In genomic region chr15:78104119-78104479, GRCh38 we compare ENCODE assay signal across 15 cellular contexts. TPM values are rescaled to one million over a fixed set of nuclear protein-coding genes. Genes with fewer than 3 reads are reported as not detected.
A peak's percentile ranks its signal among the peaks of the same experiment; 100 is the strongest.
DNase-seq lines count a peak whose midpoint lies in the region; ATAC-seq and TF ChIP-seq lines count a peak whose summit lies in the region.
"Had no signal": no experiment of that assay in that cellular context is flagged by ENCODE, and none has a peak within 500 bp of the region (broad histone marks: within the 10 kb centered on the region; RNA-seq: fewer than 3 reads in every experiment).

No MANE protein-coding gene starts in this region.

- H3K18ac ChIP-seq in trophoblast cell (ENCODE audit: low read length), result no peak overlapping the region

- peak overlapping the region; percentile 81 for H3K4me3 Mint-ChIP-seq in T-helper 1 cell treated with Interleukin-12 subunit alpha and Interleukin-12 subunit beta and Interleukin-4 antibody, amounts not matched to agents 30 μg/mL and 1 μg/mL, for 36 hours
- H3K4me3 Mint-ChIP-seq in activated CD8-positive, alpha-beta T cell treated with anti-CD3 and anti-CD28 coated beads, Interleukin-2, amount 10 ng/mL, durations not matched to agents 7 days and 5 days, result peak overlapping the region; percentile 67
- H3K4me3 Mint-ChIP-seq: activated B cell treated with CpG ODN at 0.5 μM for 24 hours had no signal

- no peaks in the 10 kb centered on the region for H3K9me3 Mint-ChIP-seq in T-helper 1 cell treated with Interleukin-12 subunit alpha and Interleukin-12 subunit beta and Interleukin-4 antibody, amounts not matched to agents 30 μg/mL and 1 μg/mL, for 36 hours
- H3K9me3 Mint-ChIP-seq in activated CD8-positive, alpha-beta T cell treated with anti-CD3 and anti-CD28 coated beads, Interleukin-2, amount 10 ng/mL, durations not matched to agents 7 days and 5 days (ENCODE audit: insufficient read depth), result no peaks in the 10 kb centered on the region
- H3K9me3 Mint-ChIP-seq: activated B cell treated with CpG ODN at 0.5 μM for 24 hours had no signal

- peaks cover 9% of the 10 kb centered on the region for H3K79me2 ChIP-seq in trophoblast cell (ENCODE audit: control insufficient read depth, insufficient read depth, low read length, poor library complexity)

- WGBS in trophoblast cell (ENCODE audit: extremely low coverage, insufficient coverage, insufficient read length), result no CpG with 5 or more reads among the region's 4 CpGs
- 92 to 95% methylated on average over 4 of the region's 4 CpGs for WGBS in thyroid gland, 2 donors

- no peak for DNase-seq in T-helper 1 cell
- no peak for DNase-seq in activated CD8-positive, alpha-beta T cell treated with anti-CD3 and anti-CD28 coated beads, Interleukin-2, amount 10 ng/mL, durations not matched to agents 7 days and 5 days
- peak; percentile 70 to 72 for DNase-seq in trophoblast cell
- DNase-seq in thyroid gland, result no peak
- no peak for DNase-seq in head of caudate nucleus
- no peak for DNase-seq in NCI-H1417 (lab: John Stamatoyannopoulos, UW)
- DNase-seq: activated B cell treated with CpG ODN at 0.5 μM for 24 hours, NCI-H1105, NCI-H526 treated with DMSO at 0.1 percent for 48 hours, right cardiac atrium had no signal

- H3K4me1 Mint-ChIP-seq in T-helper 1 cell treated with Interleukin-12 subunit alpha and Interleukin-12 subunit beta and Interleukin-4 antibody, amounts not matched to agents 30 μg/mL and 1 μg/mL, for 36 hours (ENCODE audit: low read depth), result peaks cover 66% of the 10 kb centered on the region
- H3K4me1 Mint-ChIP-seq in activated CD8-positive, alpha-beta T cell treated with anti-CD3 and anti-CD28 coated beads, Interleukin-2, amount 10 ng/mL, durations not matched to agents 7 days and 5 days (ENCODE audit: low read depth), result peaks cover 89% of the 10 kb centered on the region
- H3K4me1 Mint-ChIP-seq: activated B cell treated with CpG ODN at 0.5 μM for 24 hours had no signal

- H3K36me3 Mint-ChIP-seq in T-helper 1 cell treated with Interleukin-12 subunit alpha and Interleukin-12 subunit beta and Interleukin-4 antibody, amounts not matched to agents 30 μg/mL and 1 μg/mL, for 36 hours (ENCODE audit: low read depth), result no peaks in the 10 kb centered on the region
- H3K36me3 Mint-ChIP-seq in activated CD8-positive, alpha-beta T cell treated with anti-CD3 and anti-CD28 coated beads, Interleukin-2, amount 10 ng/mL, durations not matched to agents 7 days and 5 days (ENCODE audit: low read depth), result no peaks in the 10 kb centered on the region

- no peak overlapping the region for H4K8ac ChIP-seq in trophoblast cell (ENCODE audit: low read depth, low read length)

- no peak overlapping the region for H3K23ac ChIP-seq in trophoblast cell (ENCODE audit: low read length)

- no peak for TF ChIP-seq CTCF in thyroid gland (IDR thresholded peaks at IDR 0.05)

- CTCF ChIA-PET in activated CD8-positive, alpha-beta T cell treated with anti-CD3 and anti-CD28 coated beads, Interleukin-2, amount 10 ng/mL, durations not matched to agents 7 days and 5 days (lab: Charles Lee), result interaction anchor here (1.1 to 3.3 kb wide), 9 partner anchors 10 to 145 kb away, joined by 3 to 17 read pairs (median 5); no protein-coding TSS in a partner anchor

- peak overlapping the region; percentile 92 for H3K27ac Mint-ChIP-seq in T-helper 1 cell treated with Interleukin-12 subunit alpha and Interleukin-12 subunit beta and Interleukin-4 antibody, amounts not matched to agents 30 μg/mL and 1 μg/mL, for 36 hours
- H3K27ac Mint-ChIP-seq in activated CD8-positive, alpha-beta T cell treated with anti-CD3 and anti-CD28 coated beads, Interleukin-2, amount 10 ng/mL, durations not matched to agents 7 days and 5 days, result peak overlapping the region; percentile 96
- H3K27ac Mint-ChIP-seq: activated B cell treated with CpG ODN at 0.5 μM for 24 hours had no signal

- H3K27me3 Mint-ChIP-seq in T-helper 1 cell treated with Interleukin-12 subunit alpha and Interleukin-12 subunit beta and Interleukin-4 antibody, amounts not matched to agents 30 μg/mL and 1 μg/mL, for 36 hours (ENCODE audit: low read depth), result no peaks in the 10 kb centered on the region
- no peaks in the 10 kb centered on the region for H3K27me3 Mint-ChIP-seq in activated CD8-positive, alpha-beta T cell treated with anti-CD3 and anti-CD28 coated beads, Interleukin-2, amount 10 ng/mL, durations not matched to agents 7 days and 5 days (ENCODE audit: low read depth)
- H3K27me3 Mint-ChIP-seq: activated B cell treated with CpG ODN at 0.5 μM for 24 hours had no signal

- H3K36me3 ChIP-seq in trophoblast cell (ENCODE audit: control insufficient read depth in 1 of 2, insufficient read depth in 2 of 2, low read length in 2 of 2), result no peaks in the 10 kb centered on the region
- H3K36me3 ChIP-seq in thyroid gland, result no peaks in the 10 kb centered on the region

- H4K91ac ChIP-seq in trophoblast cell (ENCODE audit: low read depth, low read length), result peak overlapping the region; percentile 18

- H2AK5ac ChIP-seq in trophoblast cell (ENCODE audit: low read length), result no peak overlapping the region

- H2BK12ac ChIP-seq in trophoblast cell (ENCODE audit: low read length), result peak overlapping the region; percentile 29

- no peak overlapping the region for H2BK5ac ChIP-seq in trophoblast cell (ENCODE audit: low read depth, low read length, poor library complexity)

- no peak overlapping the region for H2AFZ ChIP-seq in trophoblast cell (ENCODE audit: insufficient read depth, low read length, poor library complexity)

- no peak overlapping the region for H3K4me2 ChIP-seq in trophoblast cell (ENCODE audit: low read length)

- H3K14ac ChIP-seq in trophoblast cell (ENCODE audit: low read length), result no peak overlapping the region

- peaks cover 34 to 35% of the 10 kb centered on the region in 2 experiments for H3K4me1 ChIP-seq in trophoblast cell (ENCODE audit: control insufficient read depth in 1 of 2, insufficient read depth in 2 of 2, low read length in 2 of 2)
- no peaks in the 10 kb centered on the region for H3K4me1 ChIP-seq in thyroid gland

- H3K9ac ChIP-seq in trophoblast cell (ENCODE audit: low read length), result no peak overlapping the region

- POLR2A ChIA-PET in activated CD8-positive, alpha-beta T cell treated with anti-CD3 and anti-CD28 coated beads, Interleukin-2, amount 10 ng/mL, durations not matched to agents 7 days and 5 days (lab: Charles Lee), result interaction anchor here (1.0 to 2.1 kb wide), 7 partner anchors 11 to 70 kb away, joined by 3 to 14 read pairs (median 6); partner anchors contain the start of gene SH2D7

- no peak overlapping the region for H4K12ac ChIP-seq in trophoblast cell (ENCODE audit: low read depth, low read length)

- H3K9me3 ChIP-seq in trophoblast cell (ENCODE audit: insufficient read depth, low read depth, low read length), result no peaks in the 10 kb centered on the region
- no peaks in the 10 kb centered on the region for H3K9me3 ChIP-seq in thyroid gland
- H3K9me3 ChIP-seq: mucosa of descending colon had no signal

- no peaks in the 10 kb centered on the region for H3K27me3 ChIP-seq in trophoblast cell (ENCODE audit: insufficient read depth, low read length)
- no peaks in the 10 kb centered on the region for H3K27me3 ChIP-seq in thyroid gland

- no peak overlapping the region for H2BK120ac ChIP-seq in trophoblast cell (ENCODE audit: insufficient read depth, low read length, poor library complexity)

- H3K27ac ChIP-seq in trophoblast cell (ENCODE audit: low read depth, low read length) (no peak overlapping the region), thyroid gland (no peak overlapping the region)
- H3K27ac ChIP-seq: 22Rv1 had no signal

- peaks cover 33% of the 10 kb centered on the region for H3K79me1 ChIP-seq in trophoblast cell (ENCODE audit: low read length)

- peak; percentile 11 for ATAC-seq in HG02678 (IDR thresholded peaks at IDR 0.05; ENCODE audit: unreplicated experiment)
- ATAC-seq in activated CD8-positive, alpha-beta T cell treated with anti-CD3 and anti-CD28 coated beads, Interleukin-2, amount 10 ng/mL, durations not matched to agents 7 days and 5 days, result peak; percentile 27
- ATAC-seq: right cardiac atrium had no signal

- H3K4me3 ChIP-seq in trophoblast cell (ENCODE audit: low read depth, low read length), result no peak overlapping the region
- no peak overlapping the region for H3K4me3 ChIP-seq in thyroid gland (replicated peaks in 1 of 3)
- H3K4me3 ChIP-seq: mucosa of descending colon had no signal

- no peak for TF ChIP-seq POLR2A in thyroid gland (IDR thresholded peaks at IDR 0.05)

- H3K4ac ChIP-seq in trophoblast cell (ENCODE audit: low read depth, low read length), result no peak overlapping the region

- intact Hi-C loops in thyroid gland (cut with DNase I) (no loop called here), head of caudate nucleus (cut with DNase I) (no loop called here)

RNA-seq across cellular contexts. Expression of gene SH2D7, which starts 11.7 kb away (rescaled TPM):
- total RNA-seq in activated CD8-positive, alpha-beta T cell treated with anti-CD3 and anti-CD28 coated beads, Interleukin-2, amount 10 ng/mL, durations not matched to agents 7 days and 5 days, result under 1 TPM; 0.29 to 0.31 TPM
- 0.14 and 0.19 TPM in 2 replicates for polyA plus RNA-seq in trophoblast cell (2013)
- not detected for total RNA-seq in thyroid gland
- total RNA-seq: activated B cell treated with CpG ODN at 0.5 μM for 24 hours, right cardiac atrium, temporal lobe had no signal

RNA-seq across cellular contexts. Expression of gene TBC1D2B, which starts 26.6 kb away (rescaled TPM):
- 100 to 1,000 TPM; 109 to 119 TPM for total RNA-seq in activated CD8-positive, alpha-beta T cell treated with anti-CD3 and anti-CD28 coated beads, Interleukin-2, amount 10 ng/mL, durations not matched to agents 7 days and 5 days
- 16.7 and 16.9 TPM in 2 replicates for polyA plus RNA-seq in trophoblast cell (2013)
- 10 to 100 TPM; 32.8 to 54.0 (median 40.1) TPM for total RNA-seq in thyroid gland

RNA-seq across cellular contexts. Expression of gene CIB2, which starts 27.1 kb away (rescaled TPM):
- total RNA-seq in activated CD8-positive, alpha-beta T cell treated with anti-CD3 and anti-CD28 coated beads, Interleukin-2, amount 10 ng/mL, durations not matched to agents 7 days and 5 days, result 1 to 10 TPM; 1.4 to 2.2 TPM
- polyA plus RNA-seq in trophoblast cell (2013), result 16.6 and 16.7 TPM in 2 replicates
- 1 to 10 TPM; 4.1 to 7.5 (median 4.9) TPM for total RNA-seq in thyroid gland

RNA-seq across cellular contexts. Expression of gene IDH3A, which starts 45.1 kb away (rescaled TPM):
- total RNA-seq in activated CD8-positive, alpha-beta T cell treated with anti-CD3 and anti-CD28 coated beads, Interleukin-2, amount 10 ng/mL, durations not matched to agents 7 days and 5 days, result 10 to 100 TPM; 80.7 to 84.2 TPM
- polyA plus RNA-seq in trophoblast cell (2013), result 27.1 and 28.7 TPM in 2 replicates
- total RNA-seq in thyroid gland, result 100 to 1,000 TPM in 1 of 4 donors, 10 to 100 TPM in 3; 55.1 to 155 (median 83.3) TPM

Comparison
In these comparisons a context has a peak if more than half of its experiments do, and no peak if none do; other contexts are left out.
1. DNase-seq: peak in trophoblast cell (2 of 2); none in T-helper 1 cell (0 of 5), activated CD8-positive, alpha-beta T cell treated with anti-CD3 and anti-CD28 coated beads, Interleukin-2, amount 10 ng/mL, durations not matched to agents 7 days and 5 days (single experiment), thyroid gland (0 of 2), head of caudate nucleus (0 of 42) and NCI-H1417 (0 of 3).